ENCODE assay signal across 9 cellular contexts in the genomic region with DNA sequence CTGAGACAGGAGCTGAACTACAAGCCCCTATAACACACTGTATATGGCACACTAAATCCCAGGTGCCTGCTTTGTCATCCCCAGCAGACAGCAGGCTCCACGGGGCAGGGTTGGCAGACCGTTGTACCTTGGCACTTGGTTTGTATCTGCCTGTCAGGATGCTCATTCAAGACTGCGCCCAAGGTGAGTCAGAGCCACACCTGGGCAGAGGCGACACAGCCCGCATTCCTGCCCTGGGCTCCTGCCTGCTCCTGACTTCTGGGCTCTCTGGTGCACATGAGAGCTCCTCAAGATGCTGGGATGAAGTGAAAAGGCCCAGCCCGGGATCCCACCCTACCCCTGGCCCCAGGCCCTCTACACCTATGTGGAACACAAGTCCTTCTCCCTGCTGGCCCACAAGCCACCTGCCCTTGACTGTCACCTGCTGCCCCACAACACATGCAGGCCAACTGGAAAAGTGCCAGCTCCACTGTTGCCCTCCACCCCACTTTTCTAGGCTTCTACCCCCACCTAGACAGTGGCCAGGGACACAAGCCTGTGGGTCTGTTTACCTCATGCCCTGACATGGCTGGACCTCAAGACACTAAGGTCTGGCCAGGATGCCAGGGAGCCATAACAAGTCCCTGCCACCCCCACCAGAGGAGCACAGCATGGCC. TPM values are rescaled to one million over a fixed set of nuclear protein-coding genes. Genes with fewer than 3 reads are reported as not detected.
A peak's percentile ranks its signal among the peaks of the same experiment; 100 is the strongest.
DNase-seq lines count a peak whose midpoint lies in the region; ATAC-seq and TF ChIP-seq lines count a peak whose summit lies in the region.
"Had no signal": no experiment of that assay in that cellular context is flagged by ENCODE, and none has a peak within 500 bp of the region (broad histone marks: within the 10 kb centered on the region; RNA-seq: fewer than 3 reads in every experiment).

No MANE protein-coding gene starts in this region.

- ATAC-seq in HG02759 (IDR thresholded peaks at IDR 0.05; ENCODE audit: unreplicated experiment): no peak

- peak overlapping the region; percentile 45 for H3K18ac ChIP-seq in neuronal stem cell (ENCODE audit: low read length)

- no peak overlapping the region for H2BK15ac ChIP-seq in neuronal stem cell (ENCODE audit: low read length)

- H3K9ac ChIP-seq in OCI-LY1 (ENCODE audit: low read length) (no peak overlapping the region; the same call in 1 of the 2 replicates), neuronal stem cell (ENCODE audit: low read depth, low read length, poor library complexity) (no peak overlapping the region)

- H3K23ac ChIP-seq in neuronal stem cell (ENCODE audit: low read depth, low read length, poor library complexity): no peak overlapping the region

- DNase-seq in CD14-positive monocyte (ENCODE audit: low spot score): no peak
- DNase-seq in effector memory CD4-positive, alpha-beta T cell: no peak
- DNase-seq in neuronal stem cell (ENCODE audit: low spot score): no peak
- DNase-seq in H4 (ENCODE audit: low spot score): no peak
- no peak for DNase-seq in head of caudate nucleus
- DNase-seq in stimulated activated CD4-positive, alpha-beta T cell treated with anti-CD3 and anti-CD28 coated beads, Interleukin-1b, Interleukin-23, amount 100 ng/mL, for 48 hours: no peak
- DNase-seq: NCI-H187 treated with DMSO at 0.1 percent for 48 hours had no signal

- H3K4me2 ChIP-seq in OCI-LY1 (ENCODE audit: low read length): peak overlapping the region; percentile 45; the same call in 1 of the 2 replicates
- H3K4me2 ChIP-seq in neuronal stem cell (ENCODE audit: insufficient read depth, low read length, poor library complexity, severe bottlenecking): no peak overlapping the region

- H3K4me3 Mint-ChIP-seq in CD14-positive monocyte: peak overlapping the region in 1 of 2 donors; percentile 82

- peaks cover 10% of the 10 kb centered on the region; the same call in 1 of the 2 replicates for H3K36me3 ChIP-seq in OCI-LY1 (ENCODE audit: insufficient read depth, low read length)
- H3K36me3 ChIP-seq in effector memory CD4-positive, alpha-beta T cell (ENCODE audit: control insufficient read depth, insufficient read depth, low read length): no peaks in the 10 kb centered on the region
- peaks cover 0 to under 1% of the 10 kb centered on the region in 2 donors for H3K36me3 ChIP-seq in neuronal stem cell (replicated peaks in 1 of 2; ENCODE audit: control insufficient read depth in 2 of 2, insufficient read depth in 2 of 2, low read length in 2 of 2)

- peaks cover 85% of the 10 kb centered on the region for H3K4me1 ChIP-seq in OCI-LY1 (ENCODE audit: insufficient read depth, low read length, severe bottlenecking)
- H3K4me1 ChIP-seq in effector memory CD4-positive, alpha-beta T cell (ENCODE audit: control insufficient read depth, insufficient read depth, low read length, poor library complexity, severe bottlenecking): peaks cover 88% of the 10 kb centered on the region
- peaks cover 32 to 45% of the 10 kb centered on the region in 2 donors for H3K4me1 ChIP-seq in neuronal stem cell (ENCODE audit: control insufficient read depth in 2 of 2, insufficient read depth in 1 of 2, low read depth in 1 of 2, low read length in 2 of 2)

- WGBS in neuronal stem cell (ENCODE audit: extremely low coverage in 2 of 2, insufficient read length in 2 of 2, insufficient replicate concordance in 1 of 2), 2 donors: no CpG with 5 or more reads among the region's 6 CpGs

- H3K27me3 ChIP-seq in OCI-LY1 (ENCODE audit: insufficient read depth, low read length) (no peaks in the 10 kb centered on the region), neuronal stem cell (ENCODE audit: control insufficient read depth in 3 of 3, insufficient read depth in 3 of 3, low read depth in 1 of 3, low read length in 3 of 3) (no peaks in the 10 kb centered on the region)
- no peaks in the 10 kb centered on the region for H3K27me3 ChIP-seq in effector memory CD4-positive, alpha-beta T cell (replicated peaks; ENCODE audit: control insufficient read depth, insufficient read depth, low read length, poor library complexity, severe bottlenecking)

- H2AFZ ChIP-seq in OCI-LY1 (ENCODE audit: low read length): no peak overlapping the region
- no peak overlapping the region for H2AFZ ChIP-seq in neuronal stem cell (ENCODE audit: low read length)

- no peaks in the 10 kb centered on the region for H3F3A ChIP-seq in OCI-LY1 (ENCODE audit: insufficient read depth, low read length)

- peak overlapping the region; percentile 82 for H4K91ac ChIP-seq in neuronal stem cell (ENCODE audit: low read depth, low read length, poor library complexity)

- H3K4me1 Mint-ChIP-seq in CD14-positive monocyte: peaks cover 99% of the 10 kb centered on the region

- H3K79me2 ChIP-seq in OCI-LY1 (ENCODE audit: insufficient read depth, low read length): peaks cover 99% of the 10 kb centered on the region

- H3K27ac Mint-ChIP-seq in CD14-positive monocyte: peak overlapping the region; percentile 86 to 94 (median 92)

- H3K36me3 Mint-ChIP-seq in CD14-positive monocyte: peaks cover 3 to 9% of the 10 kb centered on the region in 2 donors

- intact Hi-C loops in CD14-positive monocyte (cut with micrococcal nuclease) (loop anchor here (5.0 kb wide), 2 partner anchors 42 to 82 kb away; no protein-coding TSS in a partner anchor), head of caudate nucleus (cut with DNase I) (no loop called here)

- peaks cover 6% of the 10 kb centered on the region for H3K79me1 ChIP-seq in neuronal stem cell (ENCODE audit: low read depth, low read length)

- H3K4ac ChIP-seq in neuronal stem cell (ENCODE audit: low read length): no peak overlapping the region

- H3K9me2 ChIP-seq in OCI-LY1 (ENCODE audit: low read depth, low read length): no peaks in the 10 kb centered on the region

- H3K27ac ChIP-seq in OCI-LY1 (ENCODE audit: low read depth, low read length, poor library complexity, severe bottlenecking) (peak overlapping the region; percentile 72), neuronal stem cell (replicated peaks; ENCODE audit: low read length) (no peak overlapping the region)
- H3K27ac ChIP-seq in effector memory CD4-positive, alpha-beta T cell (ENCODE audit: insufficient read depth, low read length, poor library complexity, severe bottlenecking): peak overlapping the region; percentile 80

- H3K4me3 ChIP-seq in OCI-LY1 (ENCODE audit: low read depth, low read length, poor library complexity, severe bottlenecking) (no peak overlapping the region), neuronal stem cell (ENCODE audit: low read length in 2 of 2) (no peak overlapping the region)
- no peak overlapping the region for H3K4me3 ChIP-seq in effector memory CD4-positive, alpha-beta T cell (ENCODE audit: insufficient read depth, low read depth, low read length, poor library complexity, severe bottlenecking)

- H3K14ac ChIP-seq in neuronal stem cell (ENCODE audit: low read length): peak overlapping the region; percentile 94

- H2BK5ac ChIP-seq in neuronal stem cell (ENCODE audit: low read length): peak overlapping the region; percentile 61

- H3K9me3 Mint-ChIP-seq in CD14-positive monocyte: no peaks in the 10 kb centered on the region

- peak overlapping the region; percentile 33 for H2AK5ac ChIP-seq in neuronal stem cell (ENCODE audit: low read depth, low read length)

- no peak overlapping the region for H2BK12ac ChIP-seq in neuronal stem cell (ENCODE audit: low read length)

- TF ChIP-seq CTCF in CD14-positive monocyte (IDR thresholded peaks at IDR 0.05) (no peak), OCI-LY1 (IDR thresholded peaks at IDR 0.05; ENCODE audit: low read length) (no peak)

- H4K8ac ChIP-seq in neuronal stem cell (ENCODE audit: low read depth, low read length): no peak overlapping the region

- H3K27me3 Mint-ChIP-seq in CD14-positive monocyte (ENCODE audit: low read depth in 3 of 3): no peaks in the 10 kb centered on the region

- no peaks in the 10 kb centered on the region; the same call in 1 of the 2 replicates for H4K20me1 ChIP-seq in OCI-LY1 (ENCODE audit: insufficient read depth, low read length)

- no peak overlapping the region for H2BK120ac ChIP-seq in neuronal stem cell (ENCODE audit: low read depth, low read length)

- H3K9me3 ChIP-seq in OCI-LY1 (ENCODE audit: low read length) (no peaks in the 10 kb centered on the region), neuronal stem cell (replicated peaks in 1 of 2; ENCODE audit: control insufficient read depth in 2 of 2, insufficient read depth in 1 of 2, low read depth in 1 of 2, low read length in 2 of 2) (no peaks in the 10 kb centered on the region)
- no peaks in the 10 kb centered on the region for H3K9me3 ChIP-seq in effector memory CD4-positive, alpha-beta T cell (ENCODE audit: control insufficient read depth, low read length)

RNA-seq across cellular contexts. Expression of gene PNMA1, which starts 30.8 kb away (rescaled TPM):
- polyA plus RNA-seq in CD14-positive monocyte: 1 to 10 TPM; 4.4 to 6.4 TPM
- polyA plus RNA-seq in neuronal stem cell (2013, experiment 1 of 2): 48.0 TPM
- 49.4 TPM for polyA plus RNA-seq in neuronal stem cell (2013, experiment 2 of 2)
- total RNA-seq in H4 (2014; rRNA removed; shearing (Covaris generic)): 12.9 and 14.0 TPM in 2 replicates
